Comparison of ENCODE assay signal across 8 cellular contexts in the genomic region with DNA sequence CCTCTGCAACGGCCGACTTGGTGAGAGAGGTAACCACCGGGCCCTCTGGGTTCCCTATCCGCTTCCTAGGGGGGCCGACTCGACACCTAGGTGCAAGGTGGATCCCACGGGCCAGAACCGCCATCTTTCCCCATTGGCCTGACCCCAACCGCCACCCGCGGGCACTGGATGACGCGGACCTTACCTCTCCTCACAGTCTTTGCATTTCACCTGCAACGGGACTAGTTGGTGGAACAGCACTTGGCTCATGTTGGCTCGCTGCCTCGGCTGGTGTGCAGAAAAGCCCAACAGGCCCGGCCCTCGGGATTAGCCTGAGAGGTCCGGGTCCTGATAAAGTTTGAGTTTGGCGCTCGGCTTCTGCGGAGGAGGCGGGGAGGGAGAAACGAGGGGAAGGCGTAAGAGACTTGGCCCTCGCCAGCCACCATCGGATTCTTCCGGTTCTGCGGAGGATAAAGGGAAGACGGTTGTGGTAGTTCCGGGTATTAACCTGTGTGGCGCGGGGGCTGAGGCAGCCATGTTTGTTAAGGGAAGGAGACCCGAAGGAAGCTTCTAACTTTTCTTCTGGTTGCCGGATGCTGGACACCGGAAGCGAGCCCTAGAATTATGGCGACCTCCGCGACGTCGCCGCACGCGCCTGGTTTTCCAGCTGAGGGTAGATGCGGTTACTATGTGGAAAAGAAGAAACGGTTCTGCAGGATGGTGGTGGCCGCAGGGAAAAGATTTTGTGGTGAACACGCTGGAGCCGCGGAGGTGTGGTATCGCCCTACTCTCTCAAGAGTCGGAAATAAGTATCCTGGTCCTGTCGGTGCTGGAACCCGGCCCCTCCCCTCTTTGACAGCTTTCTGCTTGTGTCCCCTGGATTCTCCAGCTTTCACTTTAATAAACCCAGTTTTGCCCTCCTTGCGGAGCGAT. TPM values are rescaled to one million over a fixed set of nuclear protein-coding genes. Genes with fewer than 3 reads are reported as not detected.
DNase-seq lines count a peak whose midpoint lies in the region; ATAC-seq, FAIRE-seq and TF ChIP-seq lines count a peak whose summit lies in the region.

A gene with protein sequence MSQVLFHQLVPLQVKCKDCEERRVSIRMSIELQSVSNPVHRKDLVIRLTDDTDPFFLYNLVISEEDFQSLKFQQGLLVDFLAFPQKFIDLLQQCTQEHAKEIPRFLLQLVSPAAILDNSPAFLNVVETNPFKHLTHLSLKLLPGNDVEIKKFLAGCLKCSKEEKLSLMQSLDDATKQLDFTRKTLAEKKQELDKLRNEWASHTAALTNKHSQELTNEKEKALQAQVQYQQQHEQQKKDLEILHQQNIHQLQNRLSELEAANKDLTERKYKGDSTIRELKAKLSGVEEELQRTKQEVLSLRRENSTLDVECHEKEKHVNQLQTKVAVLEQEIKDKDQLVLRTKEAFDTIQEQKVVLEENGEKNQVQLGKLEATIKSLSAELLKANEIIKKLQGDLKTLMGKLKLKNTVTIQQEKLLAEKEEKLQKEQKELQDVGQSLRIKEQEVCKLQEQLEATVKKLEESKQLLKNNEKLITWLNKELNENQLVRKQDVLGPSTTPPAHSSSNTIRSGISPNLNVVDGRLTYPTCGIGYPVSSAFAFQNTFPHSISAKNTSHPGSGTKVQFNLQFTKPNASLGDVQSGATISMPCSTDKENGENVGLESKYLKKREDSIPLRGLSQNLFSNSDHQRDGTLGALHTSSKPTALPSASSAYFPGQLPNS (minus strand): TSS at position 365 of the 912 bp plus-strand sequence. CDS start 116 bp downstream, at position 249.
A gene with protein sequence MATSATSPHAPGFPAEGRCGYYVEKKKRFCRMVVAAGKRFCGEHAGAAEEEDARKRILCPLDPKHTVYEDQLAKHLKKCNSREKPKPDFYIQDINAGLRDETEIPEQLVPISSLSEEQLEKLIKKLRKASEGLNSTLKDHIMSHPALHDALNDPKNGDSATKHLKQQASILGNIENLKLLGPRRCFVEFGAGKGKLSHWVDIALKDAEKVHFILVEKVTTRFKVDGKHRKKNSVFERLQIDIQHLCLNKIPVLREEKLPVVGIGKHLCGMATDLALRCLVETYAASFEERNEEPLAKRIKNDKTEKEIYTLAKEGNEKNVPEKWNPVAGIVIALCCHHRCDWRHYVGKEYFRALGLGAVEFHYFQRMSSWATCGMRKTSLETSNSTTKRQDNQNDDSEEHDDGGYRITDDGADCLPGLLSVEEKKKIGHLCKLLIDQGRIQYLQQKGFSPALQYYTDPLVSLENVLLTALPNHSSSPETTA (plus strand): TSS at position 598 of the 912 bp plus-strand sequence. CDS start 6 bp downstream, at position 604.

- FAIRE-seq in urothelium cell line (lab: Jason Lieb, UNC): no peak

- H3K27ac ChIP-seq in prostate gland: peak within 1 kb of the TSS; percentile 66 to 68

- DNase-seq in NCI-H1694 treated with DMSO at 0.1 percent for 48 hours (lab: John Stamatoyannopoulos, UW): peak; percentile 98
- peak; percentile 82 to 89 (median 82) for DNase-seq in T-helper 17 cell
- DNase-seq in amygdala (lab: John Stamatoyannopoulos, UW): peak; percentile 77 to 98 (median 94)
- DNase-seq in left ventricle myocardium superior: peak; percentile 95
- peak; percentile 98 for DNase-seq in prostate gland (ENCODE audit: low spot score)
- DNase-seq in urothelium cell line (ENCODE audit: low spot score): peak; percentile 94

- H3K36me3 Mint-ChIP-seq in T-helper 17 cell (ENCODE audit: low read depth): peaks cover 1% of the 10 kb centered on the region

- H3K27me3 Mint-ChIP-seq in T-helper 17 cell: no peaks in the 10 kb centered on the region

- peak within 1 kb of the TSS; percentile 59 to 71 for H3K4me3 ChIP-seq in prostate gland

- H3K27ac Mint-ChIP-seq in T-helper 17 cell: peak within 1 kb of the TSS; percentile 94

- intact Hi-C loops in left ventricle myocardium superior (cut with micrococcal nuclease): no loop called here
- intact Hi-C loops in prostate gland (cut with DNase I): loop anchor here (5.0 to 10.0 kb wide), 5 partner anchors 96 to 762 kb away; a partner anchor contains a TSS

- ATAC-seq in HG02885 (IDR thresholded peaks at IDR 0.05; ENCODE audit: poor library complexity, unreplicated experiment) (peak; percentile 87), T-helper 17 cell (peak; percentile 99), left ventricle myocardium superior (peak; percentile 100)

- peak within 1 kb of the TSS; percentile 98 for H3K4me3 Mint-ChIP-seq in T-helper 17 cell

- peak in 1 of 4 experiments; percentile 32 for TF ChIP-seq CTCF in prostate gland (IDR thresholded peaks at IDR 0.05)

- H3K4me1 Mint-ChIP-seq in T-helper 17 cell: peaks cover 19% of the 10 kb centered on the region

- no peaks in the 10 kb centered on the region for H3K27me3 ChIP-seq in prostate gland (replicated peaks; ENCODE audit: insufficient read depth)

- no peaks in the 10 kb centered on the region for H3K36me3 ChIP-seq in prostate gland

- under 1% methylated on average over 57 of the region's 57 CpGs for WGBS in prostate gland

- no peaks in the 10 kb centered on the region for H3K4me1 ChIP-seq in prostate gland (replicated peaks)

- TF ChIP-seq POLR2A in GM15510 (IDR thresholded peaks at IDR 0.05; ENCODE audit: borderline replicate concordance, extremely low read depth, insufficient read length) (peak; percentile 58), prostate gland (IDR thresholded peaks at IDR 0.05) (no peak)

- no peaks in the 10 kb centered on the region for H3K9me3 ChIP-seq in T-helper 17 cell (ENCODE audit: control insufficient read depth, low read length, poor library complexity, severe bottlenecking)
- no peaks in the 10 kb centered on the region for H3K9me3 ChIP-seq in prostate gland

RNA-seq across cellular contexts. Expression of the first gene that starts in this region (rescaled TPM):
- total RNA-seq in T-helper 17 cell: 1 to 10 TPM; 1.9 to 2.7 TPM
- 2.2 TPM for total RNA-seq in left ventricle myocardium superior
- total RNA-seq in prostate gland: 1 to 10 TPM; 4.0 to 6.2 TPM

RNA-seq across cellular contexts. Expression of the second gene that starts in this region (rescaled TPM):
- total RNA-seq in T-helper 17 cell (10 to 100 TPM; 10.0 to 10.4 TPM), left ventricle myocardium superior (6.4 TPM), prostate gland (10 to 100 TPM; 11.7 to 17.4 TPM)

Comparison
In these comparisons a context has a peak if more than half of its experiments do, and no peak if none do; other contexts are left out.
1. Peak in every context shown above with its lines: DNase-seq, ATAC-seq, H3K4me3 ChIP-seq and H3K27ac ChIP-seq.